In genomic region chr4:41236046-41236445, GRCh38 we compare ENCODE assay signal across 29 cellular contexts. TPM values are rescaled to one million over a fixed set of nuclear protein-coding genes. Genes with fewer than 3 reads are reported as not detected.
"Had no signal": no experiment of that assay in that cellular context is flagged by ENCODE, and none has a peak within 500 bp of the region (broad histone marks: within the 10 kb centered on the region; RNA-seq: fewer than 3 reads in every experiment).

No MANE protein-coding gene starts in this region.

- H3K9me3 ChIP-seq: colonic mucosa, lower lobe of right lung, ovary, right lobe of liver, suprapubic skin, transverse colon, upper lobe of right lung, uterus had no signal

- DNase-seq: colonic mucosa; effector CD8-positive, alpha-beta T cell; endodermal cell; foreskin keratinocyte; glutamatergic neuron; heart right ventricle; hippocampal formation; islet precursor cell; kidney glomerular epithelial cell; left ventricle myocardium superior; lower lobe of right lung; natural killer cell; occipital lobe; ovary; right lobe of liver; stimulated activated CD4-positive, alpha-beta T cell treated with anti-CD3 and anti-CD28 coated beads, Interleukin-12 subunit alpha, Interleukin-12 subunit beta, amount 100 ng/mL, for 4 hours; stimulated activated CD4-positive, alpha-beta T cell treated with anti-CD3 and anti-CD28 coated beads, Interleukin-1b, Interleukin-23, amount 100 ng/mL, for 48 hours; stimulated activated CD4-positive, alpha-beta T cell treated with anti-CD3 and anti-CD28 coated beads, Interleukin-4, amount 100 ng/mL, for 1 hour; stimulated activated CD8-positive, alpha-beta memory T cell treated with anti-CD3 and anti-CD28 coated beads, Interleukin-4, amount 100 ng/mL, for 48 hours; stimulated activated naive CD4-positive, alpha-beta T cell; stimulated activated naive CD8-positive, alpha-beta T cell treated with anti-CD3 and anti-CD28 coated beads, Interleukin-15, amount 100 ng/mL, for 72 hours; transverse colon; upper lobe of right lung; uterus had no signal

- H3K4me2 ChIP-seq: smooth muscle cell had no signal

- H3K27me3 ChIP-seq: colonic mucosa, heart right ventricle, ovary, right lobe of liver, suprapubic skin, transverse colon, upper lobe of right lung, uterus had no signal

- H3K4me3 ChIP-seq: colonic mucosa, heart right ventricle, lower lobe of right lung, ovary, right lobe of liver, smooth muscle cell, suprapubic skin, transverse colon, upper lobe of right lung, uterus had no signal

- H3K27ac ChIP-seq: colonic mucosa, epithelial cell of prostate, foreskin keratinocyte, heart right ventricle, lower lobe of right lung, ovary, right lobe of liver, suprapubic skin, transverse colon, upper lobe of right lung, uterus had no signal

- H3K36me3 ChIP-seq: colonic mucosa, heart right ventricle, lower lobe of right lung, ovary, right lobe of liver, suprapubic skin, transverse colon, upper lobe of right lung, uterus had no signal

- ATAC-seq: esophagus mucosa; foreskin keratinocyte; heart right ventricle; left ventricle myocardium superior; lower lobe of right lung; natural killer cell; right lobe of liver; stimulated activated naive CD8-positive, alpha-beta T cell treated with anti-CD3 and anti-CD28 coated beads, Interleukin-15, amount 100 ng/mL, for 72 hours; upper lobe of right lung had no signal

- H3K4me1 ChIP-seq: colonic mucosa, foreskin keratinocyte, heart right ventricle, lower lobe of right lung, right lobe of liver, suprapubic skin, transverse colon, upper lobe of right lung, uterus had no signal

RNA-seq across cellular contexts. Expression of gene UCHL1, which starts 20.7 kb away (rescaled TPM):
- total RNA-seq: mononuclear cell, natural killer cell had no signal
